In genomic region chr1:93615201-93616150, GRCh38 we compare ENCODE assay signal across 8 cellular contexts.
DNase-seq lines count a peak whose midpoint lies in the region; ATAC-seq, FAIRE-seq and TF ChIP-seq lines count a peak whose summit lies in the region.

No MANE protein-coding gene starts in this region.

- H3K27ac ChIP-seq in thoracic aorta, result peak overlapping the region; percentile 53 to 80
- H3K27ac ChIP-seq in pancreas, result no peak overlapping the region
- no peak overlapping the region for H3K27ac ChIP-seq in OCI-LY7 (ENCODE audit: low read depth, low read length, poor library complexity, severe bottlenecking)

- H3K36me3 ChIP-seq in thoracic aorta (no peaks in the 10 kb centered on the region), pancreas (no peaks in the 10 kb centered on the region), OCI-LY7 (ENCODE audit: insufficient read depth, low read length) (no peaks in the 10 kb centered on the region)

- WGBS in pancreas, 2 donors, result 87 to 92% methylated on average over 20 of the region's 20 CpGs

- POLR2A ChIA-PET in GM10248 (lab: Yijun Ruan, JAX) (interaction anchor here (0.5 kb wide), 1 partner anchor 124 kb away, joined by 4 read pairs; no protein-coding TSS in a partner anchor), OCI-LY7 (lab: Charles Lee) (interaction anchor here (0.5 to 0.6 kb wide), 4 partner anchors 16 to 538 kb away, joined by 3 to 5 read pairs (median 4); no protein-coding TSS in a partner anchor)

- peak; percentile 75 for ATAC-seq in GM21576 (IDR thresholded peaks at IDR 0.05; ENCODE audit: unreplicated experiment)
- no peak for ATAC-seq in thoracic aorta (ENCODE audit: insufficient number of reproducible peaks, low FRiP score, low read depth)
- ATAC-seq in pancreas, result no peak

- no peak overlapping the region for H2AFZ ChIP-seq in OCI-LY7 (ENCODE audit: low read length)

- H3K4me2 ChIP-seq in OCI-LY7 (ENCODE audit: low read length), result no peak overlapping the region

- H3K9me3 ChIP-seq in thoracic aorta (no peaks in the 10 kb centered on the region), pancreas (no peaks in the 10 kb centered on the region), OCI-LY7 (ENCODE audit: low read length) (no peaks in the 10 kb centered on the region)

- DNase-seq in GM10248 (ENCODE audit: extremely low spot score) (peak; percentile 70), HT1080 (ENCODE audit: low read depth) (peak; percentile 73), kidney tubule cell (ENCODE audit: low spot score) (peak; percentile 87), thoracic aorta (ENCODE audit: low spot score) (no peak), pancreas (no peak), OCI-LY7 (ENCODE audit: low spot score) (no peak)
- peak; percentile 46 for DNase-seq in activated T-helper 9 cell treated with anti-CD3 and anti-CD28 coated beads, Interleukin-2, amount 50 U/mL, for 16 hours (ENCODE audit: low read depth)

- H3K27me3 ChIP-seq in thoracic aorta (replicated peaks; ENCODE audit: insufficient read depth), result no peaks in the 10 kb centered on the region
- no peaks in the 10 kb centered on the region for H3K27me3 ChIP-seq in pancreas

- no peaks in the 10 kb centered on the region for H3K9me2 ChIP-seq in OCI-LY7 (ENCODE audit: insufficient read depth, low read length)

- H3K79me2 ChIP-seq in OCI-LY7 (ENCODE audit: insufficient read depth, low read depth, low read length), result no peaks in the 10 kb centered on the region

- FAIRE-seq in pancreas (lab: Jason Lieb, UNC), result no peak

- intact Hi-C loops in pancreas (cut with DNase I) (no loop called here), OCI-LY7 (cut with micrococcal nuclease; ENCODE audit: unreplicated experiment) (no loop called here)

- CTCF ChIA-PET in GM10248 (lab: Yijun Ruan, JAX) (interaction anchor here (0.8 to 10.3 kb wide), 5 partner anchors 10 to 311 kb away, joined by 3 to 116 read pairs (median 3); no protein-coding TSS in a partner anchor), OCI-LY7 (lab: Charles Lee; ENCODE audit: unreplicated experiment) (no interaction called here)

- no TSS peak for BruUV-seq in OCI-LY7 (replicated peaks; lab: Mats Ljungman, UMichigan)

- peaks cover 49 to 69% of the 10 kb centered on the region in 2 donors for H3K4me1 ChIP-seq in thoracic aorta (ENCODE audit: control insufficient read depth in 1 of 2, low read depth in 2 of 2)
- H3K4me1 ChIP-seq in pancreas, result peaks cover 17 to 30% (median 24%) of the 10 kb centered on the region in 3 donors
- H3K4me1 ChIP-seq in OCI-LY7 (ENCODE audit: insufficient read depth, low read length, poor library complexity, severe bottlenecking), result peaks cover 14% of the 10 kb centered on the region

- H3K4me3 ChIP-seq in thoracic aorta, result no peak overlapping the region
- H3K4me3 ChIP-seq in pancreas, result no peak overlapping the region
- H3K4me3 ChIP-seq in OCI-LY7 (ENCODE audit: low read depth, low read length, poor library complexity, severe bottlenecking), result no peak overlapping the region

- TF ChIP-seq CTCF in GM10248 (IDR thresholded peaks at IDR 0.05; ENCODE audit: control extremely low read depth, extremely low read depth, low read depth, missing control alignments), result no peak
- TF ChIP-seq CTCF in thoracic aorta (IDR thresholded peaks at IDR 0.05), result no peak
- no peak for TF ChIP-seq CTCF in pancreas (IDR thresholded peaks at IDR 0.05)
- TF ChIP-seq CTCF in OCI-LY7 (conservative IDR thresholded peaks at IDR 0.05; ENCODE audit: low read length), result no peak

- H4K20me1 ChIP-seq in OCI-LY7 (ENCODE audit: insufficient read depth, low read length), result no peaks in the 10 kb centered on the region

Comparison
In these comparisons a context has a peak if more than half of its experiments do, and no peak if none do; other contexts are left out.
1. DNase-seq: peak in GM10248 (single experiment), HT1080 (single experiment), activated T-helper 9 cell treated with anti-CD3 and anti-CD28 coated beads, Interleukin-2, amount 50 U/mL, for 16 hours (single experiment) and kidney tubule cell (single experiment); none in thoracic aorta (single experiment), pancreas (0 of 6) and OCI-LY7 (single experiment).
2. H3K27ac ChIP-seq: peak in thoracic aorta (2 of 2); none in pancreas (0 of 4) and OCI-LY7 (single experiment).